Comparison of ENCODE assay signal across 18 cellular contexts in genomic region chr7:94679341-94679740, GRCh38.
"Had no signal": no experiment of that assay in that cellular context is flagged by ENCODE, and none has a peak within 500 bp of the region (broad histone marks: within the 10 kb centered on the region; RNA-seq: fewer than 3 reads in every experiment).

No MANE protein-coding gene starts in this region.

- DNase-seq: dorsolateral prefrontal cortex; effector CD4-positive, alpha-beta T cell; hypothalamus; immature natural killer cell; left ventricle myocardium superior; lower lobe of right lung; naive thymus-derived CD8-positive, alpha-beta T cell; nephron progenitor cell; nucleus accumbens; stimulated activated CD4-positive, alpha-beta T cell treated with anti-CD3 and anti-CD28 coated beads, Interleukin-2, amount 100 ng/mL, for 24 hours; stimulated activated CD4-positive, alpha-beta T cell treated with anti-CD3 and anti-CD28 coated beads, Interleukin-4, amount 100 ng/mL, for 24 hours; stimulated activated naive CD4-positive, alpha-beta T cell treated with Interleukin-2 at 50 U/mL for 16 hours; stomach; thyroid gland; trophoblast cell had no signal

- H3K27me3 ChIP-seq: dorsolateral prefrontal cortex, right atrium auricular region, stomach, thyroid gland, vagina had no signal

- H3K4me1 ChIP-seq: lower lobe of right lung, prostate gland, right atrium auricular region, stomach, thyroid gland, vagina had no signal

- H3K36me3 ChIP-seq: lower lobe of right lung, prostate gland, right atrium auricular region, stomach, thyroid gland, vagina had no signal

- H3K27ac ChIP-seq: dorsolateral prefrontal cortex, lower lobe of right lung, prostate gland, right atrium auricular region, stomach, thyroid gland, vagina had no signal

- H3K4me3 ChIP-seq: dorsolateral prefrontal cortex, lower lobe of right lung, prostate gland, right atrium auricular region, stomach, thyroid gland, vagina had no signal

- H3K9me3 ChIP-seq: lower lobe of right lung, prostate gland, right atrium auricular region, stomach, thyroid gland, vagina had no signal
